Comparison of ENCODE assay signal across 19 cellular contexts in the genomic region with DNA sequence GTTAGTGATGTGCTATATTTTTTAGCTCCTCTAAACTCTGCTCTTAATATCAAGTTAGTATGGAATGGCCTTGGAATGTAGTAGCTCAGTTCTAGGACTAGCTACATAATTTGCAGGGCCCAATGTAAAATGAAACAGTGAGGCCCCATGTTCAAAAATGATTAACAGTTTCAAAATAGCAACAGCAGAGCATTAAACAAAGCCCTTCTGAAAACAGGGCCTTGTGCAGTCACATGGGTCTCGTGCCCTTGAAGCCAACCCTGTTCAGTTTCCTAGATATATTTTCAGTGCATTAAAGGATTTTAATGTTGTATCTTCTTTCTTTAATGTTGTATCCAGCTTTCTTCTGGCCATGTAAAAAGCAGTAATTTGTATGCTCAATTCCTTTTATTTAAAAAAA.
DNase-seq lines count a peak whose midpoint lies in the region; ATAC-seq and TF ChIP-seq lines count a peak whose summit lies in the region.
"Had no signal": no experiment of that assay in that cellular context is flagged by ENCODE, and none has a peak within 500 bp of the region (broad histone marks: within the 10 kb centered on the region; RNA-seq: fewer than 3 reads in every experiment).

No MANE protein-coding gene starts in this region.

- no peak overlapping the region for H3K4me3 ChIP-seq in upper lobe of left lung
- H3K4me3 ChIP-seq in effector memory CD4-positive, alpha-beta T cell (ENCODE audit: insufficient read depth, low read depth, low read length, poor library complexity, severe bottlenecking) = no peak overlapping the region
- H3K4me3 ChIP-seq: HAP-1, MG63 had no signal

- H3K36me3 Mint-ChIP-seq in nephron (ENCODE audit: low read depth) = no peaks in the 10 kb centered on the region
- H3K36me3 Mint-ChIP-seq: CD4-positive, CD25-positive, alpha-beta regulatory T cell had no signal

- no peaks in the 10 kb centered on the region for H3K4me1 Mint-ChIP-seq in nephron
- H3K4me1 Mint-ChIP-seq: CD4-positive, CD25-positive, alpha-beta regulatory T cell had no signal

- no peaks in the 10 kb centered on the region for H3K9me3 ChIP-seq in upper lobe of left lung
- H3K9me3 ChIP-seq in effector memory CD4-positive, alpha-beta T cell (ENCODE audit: control insufficient read depth, low read length) = no peaks in the 10 kb centered on the region
- H3K9me3 ChIP-seq: HAP-1, MG63 had no signal

- WGBS in upper lobe of left lung, 2 donors = 69 to 73% methylated on average over 1 of the region's 1 CpG

- H3K4me3 Mint-ChIP-seq in nephron = no peak overlapping the region
- H3K4me3 Mint-ChIP-seq: CD4-positive, CD25-positive, alpha-beta regulatory T cell; T-helper 1 cell treated with Interleukin-12 subunit alpha and Interleukin-12 subunit beta and Interleukin-4 antibody, amounts not matched to agents 30 μg/mL and 1 μg/mL, for 36 hours had no signal

- DNase-seq in upper lobe of left lung = no peak
- DNase-seq in effector memory CD4-positive, alpha-beta T cell = no peak
- no peak for DNase-seq in NCI-H1417 (lab: John Stamatoyannopoulos, UW)
- DNase-seq: AML-193; CD4-positive, CD25-positive, alpha-beta regulatory T cell; DND-41; GDM1; MG63; NCI-H1105 treated with DMSO at 0.1 percent for 48 hours; NCI-H2029 treated with DMSO at 0.1 percent for 48 hours; NCI-H510A treated with DMSO at 0.1 percent for 48 hours; SHP77 had no signal

- TF ChIP-seq POLR2A in upper lobe of left lung (IDR thresholded peaks at IDR 0.05) = no peak

- no peaks in the 10 kb centered on the region for H3K4me1 ChIP-seq in upper lobe of left lung
- H3K4me1 ChIP-seq in effector memory CD4-positive, alpha-beta T cell (ENCODE audit: control insufficient read depth, insufficient read depth, low read length, poor library complexity, severe bottlenecking) = no peaks in the 10 kb centered on the region

- H3K36me3 ChIP-seq in upper lobe of left lung = no peaks in the 10 kb centered on the region
- no peaks in the 10 kb centered on the region for H3K36me3 ChIP-seq in effector memory CD4-positive, alpha-beta T cell (ENCODE audit: control insufficient read depth, insufficient read depth, low read length)
- H3K36me3 ChIP-seq: HAP-1, MG63 had no signal

- peak overlapping the region; percentile 8 to 77 (median 56) for H3K27ac Mint-ChIP-seq in nephron
- H3K27ac Mint-ChIP-seq: T-helper 1 cell treated with Interleukin-12 subunit alpha and Interleukin-12 subunit beta and Interleukin-4 antibody, amounts not matched to agents 30 μg/mL and 1 μg/mL, for 36 hours had no signal

- H3K27ac ChIP-seq in upper lobe of left lung = no peak overlapping the region
- no peak overlapping the region for H3K27ac ChIP-seq in effector memory CD4-positive, alpha-beta T cell (ENCODE audit: insufficient read depth, low read length, poor library complexity, severe bottlenecking)

- no peak for TF ChIP-seq CTCF in nephron (IDR thresholded peaks at IDR 0.05; ENCODE audit: unreplicated experiment in 3 of 3)
- TF ChIP-seq CTCF in upper lobe of left lung (IDR thresholded peaks at IDR 0.05) = no peak

- no peaks in the 10 kb centered on the region for H3K27me3 ChIP-seq in upper lobe of left lung
- no peaks in the 10 kb centered on the region for H3K27me3 ChIP-seq in effector memory CD4-positive, alpha-beta T cell (replicated peaks; ENCODE audit: control insufficient read depth, insufficient read depth, low read length, poor library complexity, severe bottlenecking)
- H3K27me3 ChIP-seq: MG63 had no signal

- H3K9me3 Mint-ChIP-seq in nephron = no peaks in the 10 kb centered on the region
- H3K9me3 Mint-ChIP-seq: T-helper 1 cell treated with Interleukin-12 subunit alpha and Interleukin-12 subunit beta and Interleukin-4 antibody, amounts not matched to agents 30 μg/mL and 1 μg/mL, for 36 hours had no signal

- H3K27me3 Mint-ChIP-seq in nephron (ENCODE audit: low read depth) = peaks cover 9% of the 10 kb centered on the region

- TF ChIP-seq EP300 in upper lobe of left lung (IDR thresholded peaks at IDR 0.05) = no peak

- ATAC-seq in GM18517 (IDR thresholded peaks at IDR 0.05; ENCODE audit: unreplicated experiment) = peak; percentile 56
- peak; percentile 48 for ATAC-seq in GM21447 (IDR thresholded peaks at IDR 0.05; ENCODE audit: unreplicated experiment)
- ATAC-seq in HG03354 (IDR thresholded peaks at IDR 0.05; ENCODE audit: poor library complexity, severe bottlenecking, unreplicated experiment) = peak; percentile 90
- no peak for ATAC-seq in upper lobe of left lung (ENCODE audit: low FRiP score in 2 of 2)
- ATAC-seq: HepG2 had no signal

Comparison
In these comparisons a context has a peak if more than half of its experiments do, and no peak if none do; other contexts are left out.
1. ATAC-seq: peak in GM18517 (single experiment), GM21447 (single experiment) and HG03354 (single experiment); none in upper lobe of left lung (0 of 2).